40 cellular contexts compared by ENCODE assay signal in genomic region chr20:78338-78737, GRCh38. TPM values are rescaled to one million over a fixed set of nuclear protein-coding genes. Genes with fewer than 3 reads are reported as not detected.
"Had no signal": no experiment of that assay in that cellular context is flagged by ENCODE, and none has a peak within 500 bp of the region (broad histone marks: within the 10 kb centered on the region; RNA-seq: fewer than 3 reads in every experiment).

No MANE protein-coding gene starts in this region.

- H3K9me3 ChIP-seq: MG63 had no signal

- DNase-seq: Karpas-422, Kasumi-1, MG63, MM.1S, MV-4-11, NCI-H1048, NCI-H1092, NCI-H1092 treated with DMSO at 0.1 percent for 48 hours, NCI-H1105, NCI-H1105 treated with DMSO at 0.1 percent for 48 hours, NCI-H1417, NCI-H1417 treated with DMSO at 0.1 percent for 48 hours, NCI-H1436, NCI-H1436 treated with DMSO at 0.1 percent for 48 hours, NCI-H146, NCI-H1694, NCI-H1694 treated with DMSO at 0.1 percent for 48 hours, NCI-H187, NCI-H187 treated with DMSO at 0.1 percent for 48 hours, NCI-H1930, NCI-H2029, NCI-H2029 treated with DMSO at 0.1 percent for 48 hours, NCI-H2081, NCI-H2081 treated with DMSO at 0.1 percent for 48 hours, NCI-H2107, NCI-H2171, NCI-H2171 treated with DMSO at 0.1 percent for 48 hours, NCI-H2227 treated with DMSO at 0.1 percent for 48 hours, NCI-H226, NCI-H345, NCI-H446, NCI-H446 treated with DMSO at 0.1 percent for 48 hours, NCI-H510A, NCI-H510A treated with DMSO at 0.1 percent for 48 hours, NCI-H524, NCI-H524 treated with DMSO at 0.1 percent for 48 hours had no signal

- H3K4me3 ChIP-seq: MG63 had no signal

- H3K36me3 ChIP-seq: MG63 had no signal

- H3K27me3 ChIP-seq: MG63 had no signal

RNA-seq across cellular contexts. Expression of gene DEFB125, which starts 9.1 kb away (rescaled TPM):
- total RNA-seq: LHCN-M2, M059J, MCF 10A, NCI-H460 had no signal
